Comparison of ENCODE assay signal across 12 cellular contexts in genomic region chr2:162316590-162316989, GRCh38. TPM values are rescaled to one million over a fixed set of nuclear protein-coding genes. Genes with fewer than 3 reads are reported as not detected.
A peak's percentile ranks its signal among the peaks of the same experiment; 100 is the strongest.
DNase-seq lines count a peak whose midpoint lies in the region; ATAC-seq and TF ChIP-seq lines count a peak whose summit lies in the region.
"Had no signal": no experiment of that assay in that cellular context is flagged by ENCODE, and none has a peak within 500 bp of the region (broad histone marks: within the 10 kb centered on the region; RNA-seq: fewer than 3 reads in every experiment).

No MANE protein-coding gene starts in this region.

- H3K27ac ChIP-seq in heart left ventricle, result no peak overlapping the region
- H3K27ac ChIP-seq: testis had no signal

- peaks cover 0 to 78% (median 8%) of the 10 kb centered on the region in 12 donors for H3K4me1 ChIP-seq in heart left ventricle
- H3K4me1 ChIP-seq: testis had no signal

- 68 to 80% (median 73%) methylated on average over 2 of the region's 2 CpGs for WGBS in heart left ventricle, 4 donors

- no peaks in the 10 kb centered on the region for H3K27me3 Mint-ChIP-seq in activated CD8-positive, alpha-beta T cell treated with anti-CD3 and anti-CD28 coated beads for 36 hours
- H3K27me3 Mint-ChIP-seq in immature natural killer cell (ENCODE audit: low read depth in 3 of 3), result peaks cover 0 to 4% (median 0%) of the 10 kb centered on the region in 3 donors
- peaks cover 6% of the 10 kb centered on the region for H3K27me3 Mint-ChIP-seq in type B pancreatic cell

- CTCF ChIA-PET in activated CD8-positive, alpha-beta T cell treated with anti-CD3 and anti-CD28 coated beads for 36 hours (lab: Charles Lee), result interaction anchor here (1.0 to 1.7 kb wide), 2 partner anchors 15 to 18 kb away, joined by 3 to 7 read pairs; no protein-coding TSS in a partner anchor

- H3K27ac Mint-ChIP-seq in activated CD8-positive, alpha-beta T cell treated with anti-CD3 and anti-CD28 coated beads for 36 hours, result peak overlapping the region; percentile 21
- H3K27ac Mint-ChIP-seq in immature natural killer cell, result peak overlapping the region; percentile 50 to 99 (median 78)
- no peak overlapping the region for H3K27ac Mint-ChIP-seq in type B pancreatic cell

- H3K4me3 Mint-ChIP-seq in activated CD8-positive, alpha-beta T cell treated with anti-CD3 and anti-CD28 coated beads for 36 hours, result peak overlapping the region; percentile 82
- H3K4me3 Mint-ChIP-seq in immature natural killer cell, result peak overlapping the region; percentile 92 to 99 (median 95)
- peak overlapping the region; percentile 74 for H3K4me3 Mint-ChIP-seq in type B pancreatic cell

- peaks cover 56% of the 10 kb centered on the region for H3K4me1 Mint-ChIP-seq in activated CD8-positive, alpha-beta T cell treated with anti-CD3 and anti-CD28 coated beads for 36 hours (ENCODE audit: low read depth)
- peaks cover 53 to 82% of the 10 kb centered on the region in 2 donors for H3K4me1 Mint-ChIP-seq in immature natural killer cell
- H3K4me1 Mint-ChIP-seq in type B pancreatic cell (ENCODE audit: unreplicated experiment), result peaks cover 6% of the 10 kb centered on the region

- TF ChIP-seq CTCF in heart left ventricle (IDR thresholded peaks at IDR 0.05) (no peak), type B pancreatic cell (conservative IDR thresholded peaks at IDR 0.05) (no peak)
- TF ChIP-seq CTCF in activated CD8-positive, alpha-beta T cell treated with anti-CD3 and anti-CD28 coated beads for 36 hours (IDR thresholded peaks at IDR 0.05), result no peak

- intact Hi-C loops in heart left ventricle (cut with DNase I) (no loop called here), Right ventricle myocardium inferior (cut with DNase I) (no loop called here)
- intact Hi-C loops in activated CD8-positive, alpha-beta T cell treated with anti-CD3 and anti-CD28 coated beads for 36 hours (cut with micrococcal nuclease), result no loop called here

- H3K36me3 ChIP-seq in heart left ventricle, result peaks cover 0 to 4% (median 0%) of the 10 kb centered on the region in 9 donors

- POLR2A ChIA-PET in activated CD8-positive, alpha-beta T cell treated with anti-CD3 and anti-CD28 coated beads for 36 hours (lab: Charles Lee), result no interaction called here

- ATAC-seq in heart left ventricle, result no peak
- no peak for ATAC-seq in Right ventricle myocardium inferior
- ATAC-seq in activated CD8-positive, alpha-beta T cell treated with anti-CD3 and anti-CD28 coated beads for 36 hours, result no peak
- ATAC-seq in HG03196 (IDR thresholded peaks at IDR 0.05; ENCODE audit: unreplicated experiment), result no peak
- no peak for ATAC-seq in GM21447 (IDR thresholded peaks at IDR 0.05; ENCODE audit: unreplicated experiment)
- no peak for ATAC-seq in GM21360 (IDR thresholded peaks at IDR 0.05; ENCODE audit: unreplicated experiment)

- H3K9me3 Mint-ChIP-seq in activated CD8-positive, alpha-beta T cell treated with anti-CD3 and anti-CD28 coated beads for 36 hours, result no peaks in the 10 kb centered on the region
- H3K9me3 Mint-ChIP-seq in immature natural killer cell (no peaks in the 10 kb centered on the region), type B pancreatic cell (peaks cover 4% of the 10 kb centered on the region)

- DNase-seq in heart left ventricle (no peak), Right ventricle myocardium inferior (ENCODE audit: missing footprints) (no peak), immature natural killer cell (no peak), type B pancreatic cell (ENCODE audit: extremely low spot score, unreplicated experiment) (no peak)
- no peak for DNase-seq in activated CD8-positive, alpha-beta T cell treated with anti-CD3 and anti-CD28 coated beads for 36 hours
- DNase-seq: activated effector memory CD4-positive, alpha-beta T cell treated with Interleukin-2 at 50 U/mL for 16 hours; NCI-H1092 treated with DMSO at 0.1 percent for 48 hours; stimulated activated CD4-positive, alpha-beta T cell treated with anti-CD3 and anti-CD28 coated beads, Interleukin-1b, Interleukin-23, amount 100 ng/mL, for 48 hours; testis had no signal

- peak overlapping the region in 9 of 12 donors; percentile 59 to 95 (median 85) for H3K4me3 ChIP-seq in heart left ventricle

- no peaks in the 10 kb centered on the region for H3K9me3 ChIP-seq in heart left ventricle
- H3K9me3 ChIP-seq: testis had no signal

- no peaks in the 10 kb centered on the region for H3K27me3 ChIP-seq in heart left ventricle
- H3K27me3 ChIP-seq: testis had no signal

- no peak for TF ChIP-seq POLR2A in heart left ventricle (IDR thresholded peaks at IDR 0.05)

- peaks cover 16% of the 10 kb centered on the region for H3K36me3 Mint-ChIP-seq in activated CD8-positive, alpha-beta T cell treated with anti-CD3 and anti-CD28 coated beads for 36 hours (ENCODE audit: low read depth)
- H3K36me3 Mint-ChIP-seq in immature natural killer cell (peaks cover 0 to 4% (median 0%) of the 10 kb centered on the region in 3 donors), type B pancreatic cell (no peaks in the 10 kb centered on the region)

RNA-seq across cellular contexts. Expression of gene IFIH1, which starts 1.9 kb away (rescaled TPM):
- total RNA-seq in heart left ventricle, result 10 to 100 TPM in 3 of 9 donors, 1 to 10 TPM in 6; 4.5 to 24.2 (median 6.8) TPM
- polyA plus RNA-seq in heart left ventricle, result 1 to 10 TPM; 3.4 to 3.6 TPM
- 6.0 TPM for total RNA-seq in Right ventricle myocardium inferior
- 10 to 100 TPM; 28.7 to 29.1 TPM for total RNA-seq in activated CD8-positive, alpha-beta T cell treated with anti-CD3 and anti-CD28 coated beads for 36 hours
- 10 to 100 TPM in 1 of 3 donors, 1 to 10 TPM in 2; 7.2 to 16.8 (median 9.8) TPM for polyA plus RNA-seq in immature natural killer cell
- total RNA-seq in type B pancreatic cell (ENCODE audit: low replicate concordance), result 10.4 and 17.5 TPM in 2 replicates

RNA-seq across cellular contexts. Expression of gene GCA, which starts 27.3 kb away (rescaled TPM):
- total RNA-seq in heart left ventricle (10 to 100 TPM in 2 of 9 donors, 1 to 10 TPM in 7; 5.8 to 20.3 (median 6.4) TPM), Right ventricle myocardium inferior (11.2 TPM), type B pancreatic cell (ENCODE audit: low replicate concordance) (21.1 and 30.4 TPM in 2 replicates)
- polyA plus RNA-seq in heart left ventricle (10 to 100 TPM in 1 of 2 donors, 1 to 10 TPM in 1; 3.0 to 11.0 TPM), immature natural killer cell (10 to 100 TPM in 1 of 3 donors, 1 to 10 TPM in 2; 6.1 to 12.6 (median 9.4) TPM)
- 10 to 100 TPM; 23.4 to 25.2 TPM for total RNA-seq in activated CD8-positive, alpha-beta T cell treated with anti-CD3 and anti-CD28 coated beads for 36 hours
